ENCODE assay signal across 10 cellular contexts in genomic region chr12:6377667-6377994, GRCh38. TPM values are rescaled to one million over a fixed set of nuclear protein-coding genes. Genes with fewer than 3 reads are reported as not detected.
DNase-seq lines count a peak whose midpoint lies in the region; ATAC-seq, FAIRE-seq and TF ChIP-seq lines count a peak whose summit lies in the region.
"Had no signal": no experiment of that assay in that cellular context is flagged by ENCODE, and none has a peak within 500 bp of the region (broad histone marks: within the 10 kb centered on the region; RNA-seq: fewer than 3 reads in every experiment).

No MANE protein-coding gene starts in this region.

- dilution Hi-C loops in keratinocyte (cut with MboI; ENCODE audit: extremely low pct_ligation_motif_present, low sequenced_read_pairs) = no loop called here

- H3K9me1 ChIP-seq in keratinocyte (ENCODE audit: control insufficient read depth, extremely low read depth, insufficient read depth, low read length) = no peaks in the 10 kb centered on the region

- H3K9me3 ChIP-seq in adipocyte (ENCODE audit: control insufficient read depth, low read length) (no peaks in the 10 kb centered on the region), keratinocyte (ENCODE audit: control insufficient read depth, low read depth, low read length) (no peaks in the 10 kb centered on the region), gastrocnemius medialis (no peaks in the 10 kb centered on the region)

- H3K27ac ChIP-seq in keratinocyte (ENCODE audit: control insufficient read depth, insufficient read depth, low read length) (peak overlapping the region; percentile 89), gastrocnemius medialis (peak overlapping the region in 3 of 4 donors; percentile 33 to 63 (median 40))

- H3K4me3 ChIP-seq in H7 (ENCODE audit: insufficient read depth, low read depth, low read length) = no peak overlapping the region
- no peak overlapping the region for H3K4me3 ChIP-seq in adipocyte (ENCODE audit: low read length)
- H3K4me3 ChIP-seq in keratinocyte (ENCODE audit: control insufficient read depth in 2 of 3, extremely low read depth in 1 of 3, insufficient read depth in 2 of 3, low read depth in 1 of 3, low read length in 3 of 3) = no peak overlapping the region
- no peak overlapping the region for H3K4me3 ChIP-seq in gastrocnemius medialis

- H4K20me1 ChIP-seq in keratinocyte (ENCODE audit: control insufficient read depth, extremely low read depth, insufficient read depth, low read length) = no peaks in the 10 kb centered on the region

- FAIRE-seq in keratinocyte (lab: Jason Lieb, UNC) = peak; percentile 44

- no peak for TF ChIP-seq POLR2A in gastrocnemius medialis (IDR thresholded peaks at IDR 0.05)

- H3K4me1 ChIP-seq in adipocyte (ENCODE audit: control insufficient read depth, insufficient read depth, low read length) (peaks cover 45% of the 10 kb centered on the region), keratinocyte (ENCODE audit: control insufficient read depth, extremely low read depth, insufficient read depth, low read length) (peaks cover 63% of the 10 kb centered on the region), gastrocnemius medialis (peaks cover 24 to 28% of the 10 kb centered on the region in 2 donors)

- intact Hi-C loops in gastrocnemius medialis (cut with DNase I; ENCODE audit: low total_unique reads) = no loop called here

- TF ChIP-seq CTCF in keratinocyte (optimal IDR thresholded peaks at IDR 0.05 in 1 of 3, IDR thresholded peaks at IDR 0.05 in 1 of 3, conservative IDR thresholded peaks at IDR 0.05 in 1 of 3; ENCODE audit: extremely low read depth in 1 of 3, insufficient read depth in 2 of 3, low read length in 3 of 3) = no peak
- TF ChIP-seq CTCF in gastrocnemius medialis (IDR thresholded peaks at IDR 0.05 in 4 of 5, conservative IDR thresholded peaks at IDR 0.05 in 1 of 5) = no peak

- H2AFZ ChIP-seq in keratinocyte (ENCODE audit: control insufficient read depth, low read length) = peak overlapping the region; percentile 23

- DNase-seq in H7 (peak; percentile 46), adipocyte (ENCODE audit: low read depth) (peak; percentile 42), keratinocyte (ENCODE audit: low read depth, low spot score) (no peak), gastrocnemius medialis (no peak), NCI-H2107 (lab: John Stamatoyannopoulos, UW) (no peak)
- DNase-seq: NCI-H1417 had no signal

- in situ Hi-C loops in gastrocnemius medialis (cut with MboI; ENCODE audit: low sequenced_read_pairs in 4 of 4) = loop anchor here in 2 of 4 donors (5.0 kb wide), 2 partner anchors 40 to 45 kb away; no protein-coding TSS in a partner anchor

- H3K9ac ChIP-seq in adipocyte (ENCODE audit: low read length) (peak overlapping the region; percentile 91), keratinocyte (ENCODE audit: control insufficient read depth, extremely low read depth, insufficient read depth, low read length) (peak overlapping the region; percentile 70)

- peak in 1 of 2 donors; percentile 40 for ATAC-seq in gastrocnemius medialis
- no peak for ATAC-seq in GM21737 (IDR thresholded peaks at IDR 0.05; ENCODE audit: unreplicated experiment)
- no peak for ATAC-seq in GM19328 (IDR thresholded peaks at IDR 0.05; ENCODE audit: unreplicated experiment)
- no peak for ATAC-seq in GM21423 (IDR thresholded peaks at IDR 0.05; ENCODE audit: unreplicated experiment)

- peaks cover 10% of the 10 kb centered on the region for H3K79me2 ChIP-seq in keratinocyte (ENCODE audit: control insufficient read depth, insufficient read depth, low read length)

- H3K36me3 ChIP-seq in H7 (replicated peaks; ENCODE audit: control insufficient read depth, insufficient read depth, low read length) = no peaks in the 10 kb centered on the region
- no peaks in the 10 kb centered on the region for H3K36me3 ChIP-seq in adipocyte (ENCODE audit: control insufficient read depth, insufficient read depth, low read length, severe bottlenecking)
- H3K36me3 ChIP-seq in keratinocyte (ENCODE audit: control insufficient read depth in 2 of 2, extremely low read depth in 1 of 2, insufficient read depth in 2 of 2, low read length in 2 of 2) = no peaks in the 10 kb centered on the region
- H3K36me3 ChIP-seq in gastrocnemius medialis = no peaks in the 10 kb centered on the region

- H3K4me2 ChIP-seq in keratinocyte (ENCODE audit: control insufficient read depth, extremely low read depth, insufficient read depth, low read depth, low read length) = peak overlapping the region; percentile 86

- H3K27me3 ChIP-seq in H7 (ENCODE audit: control insufficient read depth, insufficient read depth, low read length) = peaks cover 5% of the 10 kb centered on the region; the same call in 1 of the 2 replicates
- H3K27me3 ChIP-seq in adipocyte (replicated peaks; ENCODE audit: control insufficient read depth, insufficient read depth, low read length) = no peaks in the 10 kb centered on the region
- H3K27me3 ChIP-seq in keratinocyte (ENCODE audit: control insufficient read depth, extremely low read depth, insufficient read depth, low read length) = no peaks in the 10 kb centered on the region
- H3K27me3 ChIP-seq in gastrocnemius medialis = no peaks in the 10 kb centered on the region

RNA-seq across cellular contexts. Expression of gene SCNN1A, which starts 2.3 kb away (rescaled TPM):
- total RNA-seq in H7 (2014; rRNA removed; shearing (Covaris generic)) = 28.5 and 41.7 TPM in 2 replicates
- 3.8 to 13.2 TPM (median 11.1 TPM) in 3 replicates for polyA plus RNA-seq in keratinocyte
- 21.9 TPM for polyA plus RNA-seq in keratinocyte (2011; ENCODE audit: low read depth)
- polyA plus RNA-seq in keratinocyte (2011; cell fraction: cytosol; rRNA removed) = 4.1 and 4.5 TPM in 2 replicates
- polyA plus RNA-seq in keratinocyte (2011; cell fraction: nucleus; rRNA removed) = 20.5 and 22.3 TPM in 2 replicates
- polyA plus RNA-seq in keratinocyte (2012; ENCODE audit: low replicate concordance) = 12.9 and 30.9 TPM in 2 replicates
- polyA minus RNA-seq in keratinocyte = 9.3 to 37.2 TPM (median 15.6 TPM) in 3 replicates
- 5.0 TPM for polyA minus RNA-seq in keratinocyte (2011; cell fraction: cytosol; rRNA and poly(A)+ RNA removed)
- polyA minus RNA-seq in keratinocyte (2011; cell fraction: nucleus; rRNA and poly(A)+ RNA removed) = 7.4 and 9.9 TPM in 2 replicates
- 1 to 10 TPM in 1 of 4 donors, under 1 TPM in 2, not detected in 1; 0.20 to 2.0 (median 0.38) TPM for total RNA-seq in gastrocnemius medialis
- total RNA-seq: SK-MEL-5 had no signal

RNA-seq across cellular contexts. Expression of gene LTBR, which starts 6.3 kb away (rescaled TPM):
- 2.5 and 3.6 TPM in 2 replicates for total RNA-seq in H7 (2014; rRNA removed; shearing (Covaris generic))
- polyA plus RNA-seq in keratinocyte = 39.5 to 101 TPM (median 42.7 TPM) in 3 replicates
- 71.5 TPM for polyA plus RNA-seq in keratinocyte (2011; ENCODE audit: low read depth)
- polyA plus RNA-seq in keratinocyte (2011; cell fraction: cytosol; rRNA removed) = 39.8 and 91.6 TPM in 2 replicates
- 116 and 157 TPM in 2 replicates for polyA plus RNA-seq in keratinocyte (2011; cell fraction: nucleus; rRNA removed)
- polyA plus RNA-seq in keratinocyte (2012; ENCODE audit: low replicate concordance) = 81.1 and 123 TPM in 2 replicates
- polyA minus RNA-seq in keratinocyte = 25.5 to 123 TPM (median 30.4 TPM) in 3 replicates
- polyA minus RNA-seq in keratinocyte (2011; cell fraction: cytosol; rRNA and poly(A)+ RNA removed) = 90.2 TPM
- 52.7 and 58.7 TPM in 2 replicates for polyA minus RNA-seq in keratinocyte (2011; cell fraction: nucleus; rRNA and poly(A)+ RNA removed)
- total RNA-seq in gastrocnemius medialis = 10 to 100 TPM; 40.2 to 98.6 (median 43.7) TPM

RNA-seq across cellular contexts. Expression of gene TNFRSF1A, which starts 35.8 kb away (rescaled TPM):
- total RNA-seq in H7 (2014; rRNA removed; shearing (Covaris generic)) = 83.5 and 84.6 TPM in 2 replicates
- 54.0 to 157 TPM (median 101 TPM) in 3 replicates for polyA plus RNA-seq in keratinocyte
- 24.9 TPM for polyA plus RNA-seq in keratinocyte (2011; ENCODE audit: low read depth)
- 87.5 and 120 TPM in 2 replicates for polyA plus RNA-seq in keratinocyte (2011; cell fraction: cytosol; rRNA removed)
- polyA plus RNA-seq in keratinocyte (2011; cell fraction: nucleus; rRNA removed) = 212 and 216 TPM in 2 replicates
- polyA plus RNA-seq in keratinocyte (2012; ENCODE audit: low replicate concordance) = 88.6 and 105 TPM in 2 replicates
- polyA minus RNA-seq in keratinocyte = 62.7 to 254 TPM (median 79.8 TPM) in 3 replicates
- polyA minus RNA-seq in keratinocyte (2011; cell fraction: cytosol; rRNA and poly(A)+ RNA removed) = 106 TPM
- 109 and 203 TPM in 2 replicates for polyA minus RNA-seq in keratinocyte (2011; cell fraction: nucleus; rRNA and poly(A)+ RNA removed)
- total RNA-seq in gastrocnemius medialis = 100 to 1,000 TPM; 103 to 220 (median 193) TPM

Comparison
In these comparisons a context has a peak if more than half of its experiments do, and no peak if none do; other contexts are left out.
1. DNase-seq: peak in H7 (single experiment) and adipocyte (single experiment); none in keratinocyte (single experiment), gastrocnemius medialis (0 of 2) and NCI-H2107 (single experiment).